In genomic region chr14:50347521-50347920, GRCh38 we compare ENCODE assay signal across 1 cellular context.
TF ChIP-seq lines count a peak whose summit lies in the region.

No MANE protein-coding gene starts in this region.

TF ChIP-seq in IMR-90, 13 proteins besides CTCF, POLR2A, EP300 and RAD21:
- TF ChIP-seq NFE2L2 (IDR thresholded peaks at IDR 0.05; ENCODE audit: low read depth, low read length) (peak; percentile 91), CHD1 (IDR thresholded peaks at IDR 0.05; ENCODE audit: low read depth, low read length) (no peak), MAFK (IDR thresholded peaks at IDR 0.05; ENCODE audit: low read depth, low read length) (peak; percentile 91), SMC3 (IDR thresholded peaks at IDR 0.05; ENCODE audit: low read depth, low read length) (no peak), FOS (IDR thresholded peaks at IDR 0.05; ENCODE audit: low read depth, low read length) (0 out of 2 replicates have a peak, but pooled peaks have one; percentile 14), MAZ (IDR thresholded peaks at IDR 0.05; ENCODE audit: borderline replicate concordance, low read depth, low read length) (no peak)
- TF ChIP-seq, protein P1, sequence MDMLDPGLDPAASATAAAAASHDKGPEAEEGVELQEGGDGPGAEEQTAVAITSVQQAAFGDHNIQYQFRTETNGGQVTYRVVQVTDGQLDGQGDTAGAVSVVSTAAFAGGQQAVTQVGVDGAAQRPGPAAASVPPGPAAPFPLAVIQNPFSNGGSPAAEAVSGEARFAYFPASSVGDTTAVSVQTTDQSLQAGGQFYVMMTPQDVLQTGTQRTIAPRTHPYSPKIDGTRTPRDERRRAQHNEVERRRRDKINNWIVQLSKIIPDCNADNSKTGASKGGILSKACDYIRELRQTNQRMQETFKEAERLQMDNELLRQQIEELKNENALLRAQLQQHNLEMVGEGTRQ (IDR thresholded peaks at IDR 0.05; ENCODE audit: low read depth, low read length) = no peak
